ENCODE assay signal across 19 cellular contexts in the genomic region with DNA sequence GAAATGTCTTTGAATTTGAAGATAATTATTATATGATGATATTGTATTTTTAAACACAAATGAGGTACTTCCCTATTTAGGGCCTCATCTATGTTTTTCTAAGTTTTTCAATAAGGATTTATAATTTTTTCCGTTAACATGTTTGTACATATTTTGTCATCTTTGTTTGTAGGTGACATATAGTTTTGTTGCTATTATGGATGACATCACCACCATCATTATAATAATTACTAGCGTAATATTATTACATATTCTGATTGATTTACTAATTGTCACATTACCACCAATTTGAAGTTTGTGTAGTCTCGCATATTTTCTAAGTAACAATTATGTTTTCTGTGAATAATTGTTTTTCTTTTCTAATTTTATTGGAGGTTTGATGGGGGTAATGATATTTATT.
DNase-seq lines count a peak whose midpoint lies in the region; FAIRE-seq and TF ChIP-seq lines count a peak whose summit lies in the region.
"Had no signal": no experiment of that assay in that cellular context is flagged by ENCODE, and none has a peak within 500 bp of the region (broad histone marks: within the 10 kb centered on the region; RNA-seq: fewer than 3 reads in every experiment).

No MANE protein-coding gene starts in this region.

- CTCF ChIA-PET in HEK293 (lab: Yijun Ruan, JAX) = no interaction called here

- H3K36me3 ChIP-seq in HEK293 (ENCODE audit: control insufficient read depth in 2 of 2, insufficient read depth in 1 of 2, low read length in 2 of 2) (no peaks in the 10 kb centered on the region), kidney (ENCODE audit: control insufficient read depth in 1 of 2, insufficient read depth in 2 of 2, low read length in 2 of 2) (no peaks in the 10 kb centered on the region), Peyer's patch (no peaks in the 10 kb centered on the region), mesenchymal stem cell (ENCODE audit: control insufficient read depth in 1 of 2, insufficient read depth in 2 of 2, low read depth in 1 of 2, low read length in 2 of 2) (no peaks in the 10 kb centered on the region)

- no peak overlapping the region for H3K4ac ChIP-seq in mesenchymal stem cell (ENCODE audit: low read depth in 1 of 2, low read length in 2 of 2)

- H2BK12ac ChIP-seq in mesenchymal stem cell (ENCODE audit: low read length in 2 of 2) = no peak overlapping the region

- FAIRE-seq in A204.1 (lab: Jason Lieb, UNC) = peak; percentile 6
- FAIRE-seq in endometrium (lab: Jason Lieb, UNC) = peak; percentile 41
- peak; percentile 66 for FAIRE-seq in kidney (lab: Jason Lieb, UNC)
- FAIRE-seq: GM19239 had no signal

- no peak overlapping the region for H2BK5ac ChIP-seq in mesenchymal stem cell (ENCODE audit: low read depth, low read length, poor library complexity, severe bottlenecking)

- no peak overlapping the region for H3K14ac ChIP-seq in mesenchymal stem cell (ENCODE audit: low read length in 2 of 2)

- H3K27ac ChIP-seq in HEK293 (ENCODE audit: extremely low read depth, low read depth, low read length) (no peak overlapping the region), kidney (ENCODE audit: low read depth in 2 of 2, low read length in 2 of 2) (no peak overlapping the region), Peyer's patch (no peak overlapping the region), mesenchymal stem cell (ENCODE audit: low read length, poor library complexity, severe bottlenecking) (no peak overlapping the region)

- H2AFZ ChIP-seq in mesenchymal stem cell (ENCODE audit: low read depth, low read length) = no peak overlapping the region
- H2AFZ ChIP-seq: GM23338 had no signal

- no peak overlapping the region for H2BK15ac ChIP-seq in mesenchymal stem cell (ENCODE audit: low read depth, poor library complexity, severe bottlenecking)

- no peak overlapping the region for H4K91ac ChIP-seq in mesenchymal stem cell (ENCODE audit: low read length)

- no peaks in the 10 kb centered on the region for H3K79me1 ChIP-seq in mesenchymal stem cell (replicated peaks; ENCODE audit: low read length, poor library complexity, severe bottlenecking)

- H3K23ac ChIP-seq in mesenchymal stem cell (ENCODE audit: low read length in 2 of 2) = no peak overlapping the region

- DNase-seq in kidney (no peak), NCI-H187 treated with DMSO at 0.1 percent for 48 hours (lab: John Stamatoyannopoulos, UW) (no peak), NCI-H187 (lab: John Stamatoyannopoulos, UW) (no peak), Peyer's patch (no peak), mesenchymal stem cell (no peak)
- DNase-seq: 8988T; C1 segment of cervical spinal cord; Calu3; CD4-positive, alpha-beta memory T cell; COR-L47; DMS53; DMS79 treated with DMSO at 0.1 percent for 48 hours; H9; HFFc6 had no signal

- H3K27me3 ChIP-seq in Peyer's patch (no peaks in the 10 kb centered on the region), mesenchymal stem cell (ENCODE audit: control insufficient read depth in 1 of 2, insufficient read depth in 1 of 2, low read length in 2 of 2) (no peaks in the 10 kb centered on the region)

- H2BK120ac ChIP-seq in mesenchymal stem cell (ENCODE audit: low read depth, low read length) = no peak overlapping the region

- POLR2A ChIA-PET in HEK293 (lab: Yijun Ruan, JAX) = interaction anchor here (0.6 kb wide), 1 partner anchor 235 kb away, joined by 3 read pairs; no protein-coding TSS in a partner anchor

- H3K9ac ChIP-seq in kidney (ENCODE audit: low read length in 2 of 2) = no peak overlapping the region
- no peak overlapping the region for H3K9ac ChIP-seq in mesenchymal stem cell (ENCODE audit: low read length)

- intact Hi-C loops in kidney (cut with DNase I) = no loop called here

- H3K4me3 ChIP-seq in HEK293 (ENCODE audit: low read depth, low read length) (no peak overlapping the region), kidney (ENCODE audit: low read length in 2 of 2) (no peak overlapping the region), Peyer's patch (no peak overlapping the region), mesenchymal stem cell (ENCODE audit: insufficient read depth in 1 of 2, low read depth in 1 of 2, low read length in 2 of 2) (no peak overlapping the region)
- H3K4me3 ChIP-seq: GM23338 had no signal

- no peak overlapping the region for H3K18ac ChIP-seq in mesenchymal stem cell (ENCODE audit: low read depth in 1 of 2, low read length in 2 of 2)

- TF ChIP-seq CTCF in HEK293 (tag by site-specific recombination; IDR thresholded peaks at IDR 0.05) (no peak), kidney (IDR thresholded peaks at IDR 0.05; ENCODE audit: borderline replicate concordance, extremely low read depth, insufficient read depth) (no peak), Peyer's patch (IDR thresholded peaks at IDR 0.05) (no peak)

- H3K9me3 ChIP-seq in HEK293 (ENCODE audit: control insufficient read depth, insufficient read depth, low read depth, low read length) (no peaks in the 10 kb centered on the region), kidney (ENCODE audit: control insufficient read depth in 1 of 2, low read length in 2 of 2) (no peaks in the 10 kb centered on the region), Peyer's patch (no peaks in the 10 kb centered on the region), mesenchymal stem cell (ENCODE audit: control insufficient read depth, low read length) (no peaks in the 10 kb centered on the region)

- no peak for TF ChIP-seq POLR2A in Peyer's patch (IDR thresholded peaks at IDR 0.05)

- H2AK5ac ChIP-seq in mesenchymal stem cell (ENCODE audit: low read length, severe bottlenecking) = no peak overlapping the region

- no CpG with 5 or more reads among the region's 3 CpGs for WGBS in mesenchymal stem cell

- H4K8ac ChIP-seq in mesenchymal stem cell (ENCODE audit: low read length) = no peak overlapping the region

- H3K4me2 ChIP-seq in mesenchymal stem cell (ENCODE audit: low read length, poor library complexity, severe bottlenecking) = no peak overlapping the region
- H3K4me2 ChIP-seq: GM23338 had no signal

- H3K4me1 ChIP-seq in HEK293 (ENCODE audit: control insufficient read depth, insufficient read depth, low read length) = no peaks in the 10 kb centered on the region
- no peaks in the 10 kb centered on the region for H3K4me1 ChIP-seq in kidney (ENCODE audit: control insufficient read depth in 1 of 2, insufficient read depth in 1 of 2, low read depth in 1 of 2, low read length in 2 of 2)
- H3K4me1 ChIP-seq in Peyer's patch = no peaks in the 10 kb centered on the region
- no peaks in the 10 kb centered on the region for H3K4me1 ChIP-seq in mesenchymal stem cell (ENCODE audit: control insufficient read depth, insufficient read depth, low read depth, low read length)

TF ChIP-seq in HEK293, 187 proteins besides CTCF, POLR2A, EP300 and RAD21:
- no peak for TF ChIP-seq ZNF112 (tag by site-specific recombination; IDR thresholded peaks at IDR 0.05)
- no peak for TF ChIP-seq ZNF626 (tag by site-specific recombination; IDR thresholded peaks at IDR 0.05)
- TF ChIP-seq KLF8 (tag by site-specific recombination; IDR thresholded peaks at IDR 0.05) = no peak
- TF ChIP-seq ZNF639 (tag by site-specific recombination; IDR thresholded peaks at IDR 0.05) = no peak
- TF ChIP-seq ATF2 (tag by site-specific recombination; IDR thresholded peaks at IDR 0.05; ENCODE audit: low read depth) = peak; percentile 81
